Comparison of ENCODE assay signal across 29 cellular contexts in genomic region chr13:100904293-100904976, GRCh38.
"Had no signal": no experiment of that assay in that cellular context is flagged by ENCODE, and none has a peak within 500 bp of the region (broad histone marks: within the 10 kb centered on the region; RNA-seq: fewer than 3 reads in every experiment).

No MANE protein-coding gene starts in this region.

- H3K4me1 ChIP-seq: colonic mucosa, esophagus muscularis mucosa, esophagus squamous epithelium, foreskin keratinocyte, gastrocnemius medialis, gastroesophageal sphincter, heart left ventricle, heart right ventricle had no signal

- H3K27ac Mint-ChIP-seq: dendritic cell treated with granulocyte-macrophage colony-stimulating factor and Interleukin-4, amounts not matched to agents 40 ng/mL and 50 ng/mL, for 4 days; effector memory CD8-positive, alpha-beta T cell had no signal

- H3K4me3 ChIP-seq: colonic mucosa, coronary artery, dorsolateral prefrontal cortex, esophagus muscularis mucosa, esophagus squamous epithelium, gastrocnemius medialis, gastroesophageal sphincter, heart left ventricle, heart right ventricle, hepatocyte had no signal

- H3K27me3 Mint-ChIP-seq: dendritic cell treated with granulocyte-macrophage colony-stimulating factor and Interleukin-4, amounts not matched to agents 40 ng/mL and 50 ng/mL, for 4 days had no signal

- H3K9me3 ChIP-seq: colonic mucosa, esophagus muscularis mucosa, esophagus squamous epithelium, gastrocnemius medialis, gastroesophageal sphincter, heart left ventricle, heart right ventricle had no signal

- FAIRE-seq: colon, endometrium, endothelial cell of umbilical vein, frontal cortex had no signal

- H2AFZ ChIP-seq: hepatocyte had no signal

- H3K27me3 ChIP-seq: colonic mucosa, dorsolateral prefrontal cortex, esophagus muscularis mucosa, esophagus squamous epithelium, foreskin keratinocyte, gastrocnemius medialis, heart left ventricle, heart right ventricle, hepatocyte had no signal

- ATAC-seq: effector memory CD8-positive, alpha-beta T cell; esophagus mucosa; foreskin keratinocyte; gastrocnemius medialis; gastroesophageal sphincter; heart left ventricle; heart right ventricle had no signal

- H3K4me2 ChIP-seq: hepatocyte had no signal

- H3K36me3 ChIP-seq: colonic mucosa, esophagus muscularis mucosa, esophagus squamous epithelium, gastrocnemius medialis, gastroesophageal sphincter, heart left ventricle, heart right ventricle had no signal

- H3K79me2 ChIP-seq: hepatocyte had no signal

- H3K27ac ChIP-seq: colonic mucosa, coronary artery, dorsolateral prefrontal cortex, epithelial cell of prostate, esophagus muscularis mucosa, esophagus squamous epithelium, foreskin keratinocyte, gastrocnemius medialis, gastroesophageal sphincter, heart left ventricle, heart right ventricle, hepatocyte had no signal

- H3K4me3 Mint-ChIP-seq: dendritic cell treated with granulocyte-macrophage colony-stimulating factor and Interleukin-4, amounts not matched to agents 40 ng/mL and 50 ng/mL, for 4 days; effector memory CD8-positive, alpha-beta T cell had no signal

- H3K9me3 Mint-ChIP-seq: effector memory CD8-positive, alpha-beta T cell had no signal

- DNase-seq: colonic mucosa; cortex of kidney; dermis blood vessel endothelial cell; dorsolateral prefrontal cortex; effector CD4-positive, alpha-beta T cell; effector CD8-positive, alpha-beta T cell; effector memory CD4-positive, alpha-beta T cell; effector memory CD8-positive, alpha-beta T cell; erythroblast; esophagus squamous epithelium; foreskin fibroblast; foreskin keratinocyte; foreskin melanocyte; gastrocnemius medialis; glutamatergic neuron; head of caudate nucleus; heart left ventricle; heart right ventricle had no signal
